12 cellular contexts compared by ENCODE assay signal in genomic region chr5:17223375-17224185, GRCh38. TPM values are rescaled to one million over a fixed set of nuclear protein-coding genes. Genes with fewer than 3 reads are reported as not detected.
DNase-seq lines count a peak whose midpoint lies in the region; ATAC-seq and TF ChIP-seq lines count a peak whose summit lies in the region.
"Had no signal": no experiment of that assay in that cellular context is flagged by ENCODE, and none has a peak within 500 bp of the region (broad histone marks: within the 10 kb centered on the region; RNA-seq: fewer than 3 reads in every experiment).

No MANE protein-coding gene starts in this region.

- H3K9me3 ChIP-seq in iPS-18a (ENCODE audit: control insufficient read depth, low read depth, low read length) (no peaks in the 10 kb centered on the region), vagina (no peaks in the 10 kb centered on the region)
- no peaks in the 10 kb centered on the region for H3K9me3 ChIP-seq in CD4-positive, alpha-beta T cell (ENCODE audit: control insufficient read depth, low read length)

- no peak for TF ChIP-seq POLR2A in vagina (IDR thresholded peaks at IDR 0.05)

- peaks cover 10% of the 10 kb centered on the region for H3K4me1 Mint-ChIP-seq in CD4-positive, alpha-beta T cell (ENCODE audit: low read depth)

- no peak overlapping the region for H3K4me3 Mint-ChIP-seq in CD4-positive, alpha-beta T cell
- H3K4me3 Mint-ChIP-seq: activated CD4-positive, alpha-beta memory T cell treated with anti-CD3 and anti-CD28 coated beads, Interleukin-2, amount 10 ng/mL, durations not matched to agents 7 days and 5 days; CD4-positive, CD25-positive, alpha-beta regulatory T cell had no signal

- POLR2A ChIA-PET in CD4-positive, alpha-beta T cell (lab: Charles Lee): no interaction called here

- no peaks in the 10 kb centered on the region for H3K9me3 Mint-ChIP-seq in CD4-positive, alpha-beta T cell
- H3K9me3 Mint-ChIP-seq: activated CD4-positive, alpha-beta memory T cell treated with anti-CD3 and anti-CD28 coated beads, Interleukin-2, amount 10 ng/mL, durations not matched to agents 7 days and 5 days; nephron had no signal

- intact Hi-C loops in CD4-positive, alpha-beta T cell (cut with DNase I, micrococcal nuclease): no loop called here
- intact Hi-C loops in vagina (cut with DNase I): no loop called here

- no peak overlapping the region for H3K27ac Mint-ChIP-seq in CD4-positive, alpha-beta T cell
- H3K27ac Mint-ChIP-seq: activated CD4-positive, alpha-beta memory T cell treated with anti-CD3 and anti-CD28 coated beads, Interleukin-2, amount 10 ng/mL, durations not matched to agents 7 days and 5 days had no signal

- no peak for DNase-seq in CD4-positive, alpha-beta T cell
- DNase-seq in vagina (ENCODE audit: extremely low spot score in 2 of 2) (no peak), NCI-H526 (lab: John Stamatoyannopoulos, UW) (no peak), activated T-cell treated with anti-CD3 and anti-CD28 coated beads for 4 hours (no peak)
- DNase-seq: activated CD4-positive, alpha-beta memory T cell treated with anti-CD3 and anti-CD28 coated beads, Interleukin-2, amount 10 ng/mL, durations not matched to agents 7 days and 5 days; CD4-positive, CD25-positive, alpha-beta regulatory T cell had no signal

- H3K27ac ChIP-seq in iPS-18a (ENCODE audit: low read length): peak overlapping the region; percentile 11
- no peak overlapping the region for H3K27ac ChIP-seq in CD4-positive, alpha-beta T cell (ENCODE audit: low read depth, low read length)
- no peak overlapping the region for H3K27ac ChIP-seq in vagina

- no peak for TF ChIP-seq CTCF in CD4-positive, alpha-beta T cell (IDR thresholded peaks at IDR 0.05)
- TF ChIP-seq CTCF in vagina (IDR thresholded peaks at IDR 0.05): no peak

- peak overlapping the region; percentile 15 for H3K4me3 ChIP-seq in iPS-18a (ENCODE audit: low read length)
- H3K4me3 ChIP-seq in vagina: no peak overlapping the region

- CTCF ChIA-PET in CD4-positive, alpha-beta T cell (lab: Charles Lee): no interaction called here

- H3K36me3 ChIP-seq in iPS-18a (ENCODE audit: control insufficient read depth, low read depth, low read length) (peaks cover 2% of the 10 kb centered on the region), vagina (no peaks in the 10 kb centered on the region)

- H3K27me3 ChIP-seq in iPS-18a (ENCODE audit: control insufficient read depth, insufficient read depth, low read length) (no peaks in the 10 kb centered on the region), vagina (no peaks in the 10 kb centered on the region)
- H3K27me3 ChIP-seq in CD4-positive, alpha-beta T cell (ENCODE audit: control insufficient read depth, insufficient read depth, low read length): peaks cover 27% of the 10 kb centered on the region

- H3K36me3 Mint-ChIP-seq in CD4-positive, alpha-beta T cell (ENCODE audit: low read depth): no peaks in the 10 kb centered on the region
- H3K36me3 Mint-ChIP-seq: CD4-positive, CD25-positive, alpha-beta regulatory T cell had no signal

- ATAC-seq in GM18498 (IDR thresholded peaks at IDR 0.05; ENCODE audit: unreplicated experiment) (peak; percentile 32), GM21737 (IDR thresholded peaks at IDR 0.05; ENCODE audit: unreplicated experiment) (peak; percentile 34), HG03469 (IDR thresholded peaks at IDR 0.05; ENCODE audit: unreplicated experiment) (peak; percentile 34)
- no peak for ATAC-seq in CD4-positive, alpha-beta T cell (ENCODE audit: poor library complexity)
- ATAC-seq: Right ventricle myocardium inferior had no signal

- H3K4me1 ChIP-seq in iPS-18a (ENCODE audit: control insufficient read depth, low read depth, low read length): peaks cover 61% of the 10 kb centered on the region
- peaks cover 27% of the 10 kb centered on the region for H3K4me1 ChIP-seq in vagina

- peaks cover 58% of the 10 kb centered on the region for H3K27me3 Mint-ChIP-seq in CD4-positive, alpha-beta T cell

- no peak overlapping the region for H3K9ac ChIP-seq in iPS-18a (ENCODE audit: low read length)

RNA-seq across cellular contexts. Expression of gene BASP1, which starts 6.1 kb away (rescaled TPM):
- total RNA-seq in CD4-positive, alpha-beta T cell: under 1 TPM; 0.70 to 0.93 TPM
- total RNA-seq in vagina: 46.4 TPM
- total RNA-seq: activated CD4-positive, alpha-beta memory T cell treated with anti-CD3 and anti-CD28 coated beads, Interleukin-2, amount 10 ng/mL, durations not matched to agents 7 days and 5 days had no signal

Comparison
In these comparisons a context has a peak if more than half of its experiments do, and no peak if none do; other contexts are left out.
1. RNA of gene BASP1, which starts 6.1 kb away (total RNA-seq): 46.4 TPM in vagina (single experiment); 0.70 to 0.93 TPM in CD4-positive, alpha-beta T cell; every median in the first group is over 10 times any median in the second.